Comparison of ENCODE assay signal across 8 cellular contexts in genomic region chr12:110312581-110313360, GRCh38. TPM values are rescaled to one million over a fixed set of nuclear protein-coding genes. Genes with fewer than 3 reads are reported as not detected.
DNase-seq lines count a peak whose midpoint lies in the region; ATAC-seq and TF ChIP-seq lines count a peak whose summit lies in the region.

No MANE protein-coding gene starts in this region.

- POLR2A ChIA-PET in WTC11 (lab: Charles Lee), result no interaction called here

- no peak overlapping the region for H3K4me3 ChIP-seq in hepatocyte
- H3K4me3 ChIP-seq in transverse colon, result no peak overlapping the region

- peaks cover 13% of the 10 kb centered on the region for H4K20me1 ChIP-seq in hepatocyte (ENCODE audit: insufficient read depth, poor library complexity, severe bottlenecking)

- peaks cover 57% of the 10 kb centered on the region for H3K4me1 Mint-ChIP-seq in activated naive CD4-positive, alpha-beta T cell treated with anti-CD3 and anti-CD28 coated beads for 36 hours (ENCODE audit: low read depth)
- peaks cover under 1% of the 10 kb centered on the region for H3K4me1 Mint-ChIP-seq in WTC11

- no peak for TF ChIP-seq EP300 in transverse colon (IDR thresholded peaks at IDR 0.05; ENCODE audit: low read depth)

- H3K4me3 Mint-ChIP-seq in activated naive CD4-positive, alpha-beta T cell treated with anti-CD3 and anti-CD28 coated beads for 36 hours, result no peak overlapping the region
- H3K4me3 Mint-ChIP-seq in WTC11, result no peak overlapping the region

- in situ Hi-C loops in transverse colon (cut with MboI; ENCODE audit: low pct_ligation_motif_present in 1 of 4, low pct_unique_long_range_greater_than_20kb in 1 of 4, low sequenced_read_pairs in 3 of 4), result no loop called here

- H3K27me3 Mint-ChIP-seq in activated naive CD4-positive, alpha-beta T cell treated with anti-CD3 and anti-CD28 coated beads for 36 hours (ENCODE audit: low read depth), result no peaks in the 10 kb centered on the region
- no peaks in the 10 kb centered on the region for H3K27me3 Mint-ChIP-seq in WTC11 (ENCODE audit: low read depth)

- H3K9me2 ChIP-seq in hepatocyte (replicated peaks; ENCODE audit: insufficient read depth), result no peaks in the 10 kb centered on the region

- peak overlapping the region; percentile 81 for H3K27ac ChIP-seq in hepatocyte
- peak overlapping the region; percentile 22 to 68 (median 64) for H3K27ac ChIP-seq in transverse colon

- CTCF ChIA-PET in activated naive CD4-positive, alpha-beta T cell treated with anti-CD3 and anti-CD28 coated beads for 36 hours (lab: Charles Lee), result interaction anchor here (0.7 to 1.0 kb wide), 2 partner anchors 119 to 151 kb away, joined by 7 to 9 read pairs; no protein-coding TSS in a partner anchor
- CTCF ChIA-PET in WTC11 (lab: Charles Lee), result interaction anchor here (0.5 to 0.9 kb wide), 3 partner anchors 15 to 119 kb away, joined by 3 to 5 read pairs (median 4); no protein-coding TSS in a partner anchor

- no peaks in the 10 kb centered on the region for H3K9me3 ChIP-seq in hepatocyte (ENCODE audit: low read depth)
- H3K9me3 ChIP-seq in transverse colon, result no peaks in the 10 kb centered on the region

- H3K4me2 ChIP-seq in hepatocyte, result no peak overlapping the region

- 91% methylated on average over 10 of the region's 10 CpGs for WGBS in hepatocyte (ENCODE audit: low lambda C conversion rate, missing lambda C conversion rate)
- 81 to 87% methylated on average over 5 to 10 of the region's 10 CpGs for WGBS in transverse colon (ENCODE audit: low coverage in 1 of 2), 2 donors

- ATAC-seq in WTC11 (no peak), HG03378 (IDR thresholded peaks at IDR 0.05; ENCODE audit: unreplicated experiment) (no peak), HG03342 (IDR thresholded peaks at IDR 0.05; ENCODE audit: unreplicated experiment) (no peak)

- H3K79me2 ChIP-seq in hepatocyte, result peaks cover 90% of the 10 kb centered on the region

- H3K36me3 ChIP-seq in hepatocyte (replicated peaks; ENCODE audit: insufficient read depth, low read depth), result no peaks in the 10 kb centered on the region
- H3K36me3 ChIP-seq in transverse colon, result no peaks in the 10 kb centered on the region

- H3K27me3 ChIP-seq in hepatocyte, result no peaks in the 10 kb centered on the region
- H3K27me3 ChIP-seq in transverse colon, result no peaks in the 10 kb centered on the region

- TF ChIP-seq POLR2A in transverse colon (IDR thresholded peaks at IDR 0.05), result no peak

- no peak for TF ChIP-seq CTCF in WTC11 (IDR thresholded peaks at IDR 0.05)
- TF ChIP-seq CTCF in hepatocyte (IDR thresholded peaks at IDR 0.05; ENCODE audit: poor library complexity), result no peak
- no peak for TF ChIP-seq CTCF in transverse colon (IDR thresholded peaks at IDR 0.05)

- H3K36me3 Mint-ChIP-seq in activated naive CD4-positive, alpha-beta T cell treated with anti-CD3 and anti-CD28 coated beads for 36 hours (ENCODE audit: low read depth), result peaks cover 31% of the 10 kb centered on the region
- peaks cover 36% of the 10 kb centered on the region for H3K36me3 Mint-ChIP-seq in WTC11

- H3K9me3 Mint-ChIP-seq in activated naive CD4-positive, alpha-beta T cell treated with anti-CD3 and anti-CD28 coated beads for 36 hours, result no peaks in the 10 kb centered on the region
- H3K9me3 Mint-ChIP-seq in WTC11, result no peaks in the 10 kb centered on the region

- no peak overlapping the region for H2AFZ ChIP-seq in hepatocyte

- no peaks in the 10 kb centered on the region for H3K4me1 ChIP-seq in hepatocyte (ENCODE audit: insufficient read depth)
- peaks cover 6 to 80% (median 42%) of the 10 kb centered on the region in 4 donors for H3K4me1 ChIP-seq in transverse colon

- DNase-seq in activated naive CD4-positive, alpha-beta T cell treated with anti-CD3 and anti-CD28 coated beads for 36 hours, result peak; percentile 31
- no peak for DNase-seq in activated naive CD4-positive, alpha-beta T cell treated with Interleukin-2 at 50 U/mL for 16 hours
- DNase-seq in WTC11 (ENCODE audit: low spot score) (no peak), hepatocyte (ENCODE audit: low spot score) (no peak), transverse colon (no peak), amygdala (lab: John Stamatoyannopoulos, UW) (no peak)

- intact Hi-C loops in activated naive CD4-positive, alpha-beta T cell treated with anti-CD3 and anti-CD28 coated beads for 36 hours (cut with micrococcal nuclease), result loop anchor here (2.0 kb wide), 1 partner anchor 32 kb away; the partner anchor contains the start of gene ATP2A2
- intact Hi-C loops in transverse colon (cut with DNase I; ENCODE audit: low total_unique reads), result no loop called here

- H3K27ac Mint-ChIP-seq in activated naive CD4-positive, alpha-beta T cell treated with anti-CD3 and anti-CD28 coated beads for 36 hours, result peak overlapping the region; percentile 63
- H3K27ac Mint-ChIP-seq in WTC11, result peak overlapping the region; percentile 54; the same call in 1 of the 2 replicates

TF ChIP-seq in WTC11, 78 proteins besides CTCF, POLR2A, EP300 and RAD21:
- TF ChIP-seq FOXP1 (CRISPR knock-in tag; IDR thresholded peaks at IDR 0.05; ENCODE audit: borderline replicate concordance) (no peak), NFATC4 (CRISPR knock-in tag; IDR thresholded peaks at IDR 0.05) (no peak), NR3C1 (CRISPR knock-in tag; conservative IDR thresholded peaks at IDR 0.05; ENCODE audit: low read depth) (no peak), EMX1 (CRISPR knock-in tag; IDR thresholded peaks at IDR 0.05) (no peak), ZNF121 (CRISPR knock-in tag; IDR thresholded peaks at IDR 0.05) (no peak)

RNA-seq across cellular contexts. Expression of gene ATP2A2, which starts 31.7 kb away (rescaled TPM):
- total RNA-seq in activated naive CD4-positive, alpha-beta T cell treated with anti-CD3 and anti-CD28 coated beads for 36 hours, result 10 to 100 TPM; 95.5 to 98.6 TPM
- total RNA-seq in WTC11 (2021) (216 to 239 TPM (median 216 TPM) in 3 replicates), hepatocyte (97.9 and 126 TPM in 2 replicates), transverse colon (100 to 1,000 TPM; 128 to 185 (median 178) TPM)
- polyA plus RNA-seq in hepatocyte, result 60.2 and 68.2 TPM in 2 replicates
